Comparison of ENCODE assay signal across 1 cellular context in genomic region chr3:138188013-138188352, GRCh38.
TF ChIP-seq lines count a peak whose summit lies in the region.

No MANE protein-coding gene starts in this region.

TF ChIP-seq in K562, 482 proteins besides CTCF, POLR2A, EP300 and RAD21 (continued from another document):
- TF ChIP-seq ZNF184 (CRISPR knock-in tag; IDR thresholded peaks at IDR 0.05) (no peak), ZEB2 (IDR thresholded peaks at IDR 0.05) (no peak), ZNF551 (CRISPR knock-in tag; IDR thresholded peaks at IDR 0.05) (no peak), ZNF384 (IDR thresholded peaks at IDR 0.05; ENCODE audit: low read depth, low read length) (no peak), PURB (CRISPR knock-in tag; IDR thresholded peaks at IDR 0.05; ENCODE audit: low read depth) (no peak), FOSL1 (tag; conservative IDR thresholded peaks at IDR 0.05) (peak; percentile 22), ZNF124 (CRISPR knock-in tag; IDR thresholded peaks at IDR 0.05) (no peak), ELF1 (tag; IDR thresholded peaks at IDR 0.05) (no peak), NFRKB (IDR thresholded peaks at IDR 0.05; ENCODE audit: low read depth) (no peak), KLF13 (tag; IDR thresholded peaks at IDR 0.05; ENCODE audit: borderline replicate concordance, low read depth) (no peak), TRIM28 (IDR thresholded peaks at IDR 0.05) (no peak), TAF9B (IDR thresholded peaks at IDR 0.05; ENCODE audit: partially characterized antibody) (no peak), CBFA2T2 (conservative IDR thresholded peaks at IDR 0.05) (0 out of 2 replicates have a peak, but pooled peaks have one; percentile 7)
- TF ChIP-seq, protein P1, sequence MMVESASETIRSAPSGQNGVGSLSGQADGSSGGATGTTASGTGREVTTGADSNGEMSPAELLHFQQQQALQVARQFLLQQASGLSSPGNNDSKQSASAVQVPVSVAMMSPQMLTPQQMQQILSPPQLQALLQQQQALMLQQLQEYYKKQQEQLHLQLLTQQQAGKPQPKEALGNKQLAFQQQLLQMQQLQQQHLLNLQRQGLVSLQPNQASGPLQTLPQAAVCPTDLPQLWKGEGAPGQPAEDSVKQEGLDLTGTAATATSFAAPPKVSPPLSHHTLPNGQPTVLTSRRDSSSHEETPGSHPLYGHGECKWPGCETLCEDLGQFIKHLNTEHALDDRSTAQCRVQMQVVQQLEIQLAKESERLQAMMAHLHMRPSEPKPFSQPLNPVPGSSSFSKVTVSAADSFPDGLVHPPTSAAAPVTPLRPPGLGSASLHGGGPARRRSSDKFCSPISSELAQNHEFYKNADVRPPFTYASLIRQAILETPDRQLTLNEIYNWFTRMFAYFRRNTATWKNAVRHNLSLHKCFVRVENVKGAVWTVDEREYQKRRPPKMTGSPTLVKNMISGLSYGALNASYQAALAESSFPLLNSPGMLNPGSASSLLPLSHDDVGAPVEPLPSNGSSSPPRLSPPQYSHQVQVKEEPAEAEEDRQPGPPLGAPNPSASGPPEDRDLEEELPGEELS (CRISPR knock-in tag; IDR thresholded peaks at IDR 0.05; ENCODE audit: borderline replicate concordance) = no peak
- TF ChIP-seq, protein P2, sequence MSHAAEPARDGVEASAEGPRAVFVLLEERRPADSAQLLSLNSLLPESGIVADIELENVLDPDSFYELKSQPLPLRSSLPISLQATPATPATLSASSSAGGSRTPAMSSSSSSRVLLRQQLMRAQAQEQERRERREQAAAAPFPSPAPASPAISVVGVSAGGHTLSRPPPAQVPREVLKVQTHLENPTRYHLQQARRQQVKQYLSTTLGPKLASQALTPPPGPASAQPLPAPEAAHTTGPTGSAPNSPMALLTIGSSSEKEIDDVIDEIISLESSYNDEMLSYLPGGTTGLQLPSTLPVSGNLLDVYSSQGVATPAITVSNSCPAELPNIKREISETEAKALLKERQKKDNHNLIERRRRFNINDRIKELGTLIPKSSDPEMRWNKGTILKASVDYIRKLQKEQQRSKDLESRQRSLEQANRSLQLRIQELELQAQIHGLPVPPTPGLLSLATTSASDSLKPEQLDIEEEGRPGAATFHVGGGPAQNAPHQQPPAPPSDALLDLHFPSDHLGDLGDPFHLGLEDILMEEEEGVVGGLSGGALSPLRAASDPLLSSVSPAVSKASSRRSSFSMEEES (CRISPR knock-in tag; IDR thresholded peaks at IDR 0.05) = no peak
